8 cellular contexts compared by ENCODE assay signal in genomic region chr12:8950287-8950574, GRCh38. TPM values are rescaled to one million over a fixed set of nuclear protein-coding genes. Genes with fewer than 3 reads are reported as not detected.
DNase-seq lines count a peak whose midpoint lies in the region; ATAC-seq and TF ChIP-seq lines count a peak whose summit lies in the region.

No MANE protein-coding gene starts in this region.

- TF ChIP-seq CTCF in HFFc6 (IDR thresholded peaks at IDR 0.05) (0 out of 2 replicates have a peak, but pooled peaks have one; percentile 21), foreskin fibroblast (IDR thresholded peaks at IDR 0.05; ENCODE audit: low read depth, low read length) (no peak)

- peaks cover 2% of the 10 kb centered on the region; the same call in 1 of the 2 replicates for H3K27me3 Mint-ChIP-seq in HFFc6 (ENCODE audit: insufficient read depth)

- H3K9me3 ChIP-seq in skeletal muscle satellite cell (replicated peaks; ENCODE audit: low read length), result no peaks in the 10 kb centered on the region

- ATAC-seq in left lobe of liver, result no peak

- peaks cover 4% of the 10 kb centered on the region for H3K4me1 ChIP-seq in skeletal muscle satellite cell (ENCODE audit: control insufficient read depth, insufficient read depth, low read length)

- H3K36me3 Mint-ChIP-seq in HFFc6 (ENCODE audit: low read depth), result peaks cover 15% of the 10 kb centered on the region

- H3K4me3 ChIP-seq in GM08714 (ENCODE audit: low read length), result peak overlapping the region; percentile 92
- H3K4me3 ChIP-seq in foreskin fibroblast (ENCODE audit: low read depth in 1 of 2, low read length in 2 of 2), result peak overlapping the region; percentile 79 to 99
- H3K4me3 ChIP-seq in skeletal muscle satellite cell (ENCODE audit: low read length), result peak overlapping the region; percentile 77

- peaks cover 16% of the 10 kb centered on the region for H3K36me3 ChIP-seq in skeletal muscle satellite cell (ENCODE audit: insufficient read depth, low read length)

- H3K27ac Mint-ChIP-seq in HFFc6, result peak overlapping the region; percentile 93

- no peak for DNase-seq in HFFc6
- DNase-seq in SKM-1 treated with dmso at 0.1 percent for 144 hours (lab: John Stamatoyannopoulos, UW; ENCODE audit: unreplicated experiment), result peak; percentile 59
- no peak for DNase-seq in foreskin fibroblast
- no peak for DNase-seq in NCI-H226
- DNase-seq in stimulated activated CD8-positive, alpha-beta memory T cell treated with anti-CD3 and anti-CD28 coated beads, Interleukin-4, amount 100 ng/mL, for 48 hours, result no peak
- DNase-seq in left lobe of liver (ENCODE audit: low spot score), result no peak

- H3K9me3 Mint-ChIP-seq in HFFc6, result no peaks in the 10 kb centered on the region

- H3K27me3 ChIP-seq in skeletal muscle satellite cell (ENCODE audit: control insufficient read depth, insufficient read depth, low read length), result no peaks in the 10 kb centered on the region

- peak overlapping the region; percentile 81 for H3K4me2 ChIP-seq in skeletal muscle satellite cell (ENCODE audit: low read length)

- H3K4me1 Mint-ChIP-seq in HFFc6 (ENCODE audit: low read depth), result peaks cover 30% of the 10 kb centered on the region

- H3K4me3 Mint-ChIP-seq in HFFc6, result peak overlapping the region; percentile 95

- peak overlapping the region; percentile 88 for H3K9ac ChIP-seq in skeletal muscle satellite cell (ENCODE audit: low read depth, low read length)

RNA-seq across cellular contexts. Expression of gene M6PR, which starts 0.8 kb away (rescaled TPM):
- total RNA-seq in HFFc6 (2021; fragmentation: NEBNext Ultra II Directional; extraction: Animal tissue kit (Norgen Biotek cat#: 25700)), result 100 to 1,000 TPM; 138 to 160 (median 151) TPM
- 106 and 124 TPM in 2 replicates for total RNA-seq in skeletal muscle satellite cell (2012; rRNA removed)
- total RNA-seq in left lobe of liver, result 40.4 TPM

RNA-seq across cellular contexts. Expression of gene PHC1, which starts 35.9 kb away (rescaled TPM):
- 10 to 100 TPM; 17.2 to 22.3 (median 19.9) TPM for total RNA-seq in HFFc6 (2021; fragmentation: NEBNext Ultra II Directional; extraction: Animal tissue kit (Norgen Biotek cat#: 25700))
- 10.5 and 12.7 TPM in 2 replicates for total RNA-seq in skeletal muscle satellite cell (2012; rRNA removed)
- total RNA-seq in left lobe of liver, result 4.6 TPM

RNA-seq across cellular contexts. Expression of gene KLRG1, which starts 39.1 kb away (rescaled TPM):
- under 1 TPM in 2 of 6 experiments, not detected in 4; 0.25 to 0.26 TPM for total RNA-seq in HFFc6 (2021; fragmentation: NEBNext Ultra II Directional; extraction: Animal tissue kit (Norgen Biotek cat#: 25700))
- total RNA-seq in skeletal muscle satellite cell (2012; rRNA removed), result 0.76 and 2.2 TPM in 2 replicates
- total RNA-seq in left lobe of liver, result 1.9 TPM
